In genomic region chr10:3893904-3894563, GRCh38 we compare ENCODE assay signal across 13 cellular contexts.
DNase-seq lines count a peak whose midpoint lies in the region; ATAC-seq and TF ChIP-seq lines count a peak whose summit lies in the region.
"Had no signal": no experiment of that assay in that cellular context is flagged by ENCODE, and none has a peak within 500 bp of the region (broad histone marks: within the 10 kb centered on the region; RNA-seq: fewer than 3 reads in every experiment).

No MANE protein-coding gene starts in this region.

- 8% methylated on average over 10 of the region's 10 CpGs for WGBS in smooth muscle cell (ENCODE audit: low lambda C conversion rate)

- H3K9me3 Mint-ChIP-seq in activated CD4-positive, alpha-beta T cell treated with anti-CD3 and anti-CD28 coated beads, Interleukin-2, amount 10 ng/mL, durations not matched to agents 24 days and 14 days: peaks cover 3% of the 10 kb centered on the region
- H3K9me3 Mint-ChIP-seq: type B pancreatic cell had no signal

- H3K27ac Mint-ChIP-seq in activated CD4-positive, alpha-beta T cell treated with anti-CD3 and anti-CD28 coated beads, Interleukin-2, amount 10 ng/mL, durations not matched to agents 24 days and 14 days: peak overlapping the region; percentile 60

- H3K9me3 ChIP-seq in smooth muscle cell (replicated peaks; ENCODE audit: low read depth): no peaks in the 10 kb centered on the region
- H3K9me3 ChIP-seq: right atrium auricular region had no signal

- no peaks in the 10 kb centered on the region for H3K36me3 Mint-ChIP-seq in activated CD4-positive, alpha-beta T cell treated with anti-CD3 and anti-CD28 coated beads, Interleukin-2, amount 10 ng/mL, durations not matched to agents 24 days and 14 days (ENCODE audit: low read depth)
- H3K36me3 Mint-ChIP-seq: type B pancreatic cell had no signal

- no peaks in the 10 kb centered on the region for H3K27me3 Mint-ChIP-seq in activated CD4-positive, alpha-beta T cell treated with anti-CD3 and anti-CD28 coated beads, Interleukin-2, amount 10 ng/mL, durations not matched to agents 24 days and 14 days
- H3K27me3 Mint-ChIP-seq: type B pancreatic cell had no signal

- POLR2A ChIA-PET in RWPE1 (lab: Yijun Ruan, JAX; ENCODE audit: low non-redundant PET): no interaction called here

- H3F3A ChIP-seq in smooth muscle cell (ENCODE audit: low read depth): peaks cover 28% of the 10 kb centered on the region

- H3K27ac ChIP-seq in RWPE1 (peak overlapping the region; percentile 69), smooth muscle cell (ENCODE audit: low read depth) (peak overlapping the region; percentile 99)

- peak overlapping the region; percentile 80 for H3K9ac ChIP-seq in smooth muscle cell (ENCODE audit: low read depth)

- H3K4me3 ChIP-seq in fibroblast of villous mesenchyme (ENCODE audit: low read depth, low read length): no peak overlapping the region
- no peak overlapping the region for H3K4me3 ChIP-seq in smooth muscle cell
- H3K4me3 ChIP-seq: right atrium auricular region had no signal

- no peaks in the 10 kb centered on the region for H3K79me2 ChIP-seq in smooth muscle cell (ENCODE audit: low read depth)

- H3K4me2 ChIP-seq in smooth muscle cell: peak overlapping the region; percentile 51

- CTCF ChIA-PET in RWPE1 (lab: Yijun Ruan, JAX): no interaction called here

- no peaks in the 10 kb centered on the region for H3K36me3 ChIP-seq in smooth muscle cell (ENCODE audit: low read depth)
- H3K36me3 ChIP-seq: right atrium auricular region had no signal

- no peaks in the 10 kb centered on the region for H3K27me3 ChIP-seq in smooth muscle cell (ENCODE audit: low read depth)
- H3K27me3 ChIP-seq: right atrium auricular region had no signal

- peak overlapping the region; percentile 65 for H2AFZ ChIP-seq in smooth muscle cell (ENCODE audit: low read depth)

- TF ChIP-seq CTCF in RWPE1 (conservative IDR thresholded peaks at IDR 0.05; ENCODE audit: low read depth): no peak
- TF ChIP-seq CTCF in fibroblast of villous mesenchyme (IDR thresholded peaks at IDR 0.05; ENCODE audit: insufficient read depth, low read depth, low read length): no peak
- TF ChIP-seq CTCF in smooth muscle cell (IDR thresholded peaks at IDR 0.05; ENCODE audit: borderline replicate concordance, insufficient read depth, poor library complexity, severe bottlenecking): no peak

- no peaks in the 10 kb centered on the region for H4K20me1 ChIP-seq in smooth muscle cell (ENCODE audit: low read depth)

- intact Hi-C loops in activated CD4-positive, alpha-beta T cell treated with anti-CD3 and anti-CD28 coated beads, Interleukin-2, amount 10 ng/mL, durations not matched to agents 24 days and 14 days (cut with micrococcal nuclease): no loop called here

- DNase-seq in activated CD4-positive, alpha-beta T cell treated with anti-CD3 and anti-CD28 coated beads, Interleukin-2, amount 10 ng/mL, durations not matched to agents 24 days and 14 days: no peak
- DNase-seq in activated CD4-positive, alpha-beta T cell treated with anti-CD3 and anti-CD28 coated beads, Interleukin-2, amount 50 U/mL, for 4 hours: no peak
- DNase-seq in RWPE1 (ENCODE audit: low spot score) (no peak), fibroblast of villous mesenchyme (ENCODE audit: low read depth) (peak; percentile 94), smooth muscle cell (lab: John Stamatoyannopoulos, UW; ENCODE audit: unreplicated experiment) (no peak), hypothalamus (lab: John Stamatoyannopoulos, UW) (no peak), left lobe of liver (ENCODE audit: low spot score) (no peak), hepatic stellate cell (ENCODE audit: low spot score) (no peak)
- DNase-seq: amniotic stem cell, NCI-H1092, NCI-H748 treated with DMSO at 0.1 percent for 48 hours had no signal

- no peak for ATAC-seq in left lobe of liver

- H3K4me1 Mint-ChIP-seq in activated CD4-positive, alpha-beta T cell treated with anti-CD3 and anti-CD28 coated beads, Interleukin-2, amount 10 ng/mL, durations not matched to agents 24 days and 14 days: peaks cover 32% of the 10 kb centered on the region

- peaks cover 20% of the 10 kb centered on the region for H3K4me1 ChIP-seq in smooth muscle cell (ENCODE audit: low read depth)

- H3K4me3 Mint-ChIP-seq in activated CD4-positive, alpha-beta T cell treated with anti-CD3 and anti-CD28 coated beads, Interleukin-2, amount 10 ng/mL, durations not matched to agents 24 days and 14 days: no peak overlapping the region
